ENCODE assay signal across 10 cellular contexts in genomic region chr21:38914531-38915385, GRCh38.
DNase-seq lines count a peak whose midpoint lies in the region; ATAC-seq and TF ChIP-seq lines count a peak whose summit lies in the region.
"Had no signal": no experiment of that assay in that cellular context is flagged by ENCODE, and none has a peak within 500 bp of the region (broad histone marks: within the 10 kb centered on the region; RNA-seq: fewer than 3 reads in every experiment).

No MANE protein-coding gene starts in this region.

- H3K27me3 Mint-ChIP-seq in activated CD4-positive, alpha-beta T cell treated with anti-CD3 and anti-CD28 coated beads, Interleukin-2, amount 10 ng/mL, durations not matched to agents 7 days and 5 days = peaks cover 4% of the 10 kb centered on the region

- CTCF ChIA-PET in activated CD4-positive, alpha-beta T cell treated with anti-CD3 and anti-CD28 coated beads, Interleukin-2, amount 10 ng/mL, durations not matched to agents 7 days and 5 days (lab: Charles Lee) = interaction anchor here (0.7 to 1.6 kb wide), 4 partner anchors 10 to 44 kb away, joined by 3 to 6 read pairs (median 4); no protein-coding TSS in a partner anchor

- no peaks in the 10 kb centered on the region for H3K9me3 Mint-ChIP-seq in activated CD4-positive, alpha-beta T cell treated with anti-CD3 and anti-CD28 coated beads, Interleukin-2, amount 10 ng/mL, durations not matched to agents 7 days and 5 days
- H3K9me3 Mint-ChIP-seq: activated B cell treated with CpG ODN at 0.5 μM for 24 hours, nephron had no signal

- H3K36me3 ChIP-seq in H7 (replicated peaks; ENCODE audit: control insufficient read depth, insufficient read depth, low read length) = no peaks in the 10 kb centered on the region
- H3K36me3 ChIP-seq in esophagus muscularis mucosa = no peaks in the 10 kb centered on the region

- ATAC-seq in HG02678 (IDR thresholded peaks at IDR 0.05; ENCODE audit: unreplicated experiment) = no peak
- ATAC-seq: body of pancreas had no signal

- no peaks in the 10 kb centered on the region for H3K36me3 Mint-ChIP-seq in activated CD4-positive, alpha-beta T cell treated with anti-CD3 and anti-CD28 coated beads, Interleukin-2, amount 10 ng/mL, durations not matched to agents 7 days and 5 days (ENCODE audit: low read depth)

- POLR2A ChIA-PET in activated CD4-positive, alpha-beta T cell treated with anti-CD3 and anti-CD28 coated beads, Interleukin-2, amount 10 ng/mL, durations not matched to agents 7 days and 5 days (lab: Charles Lee) = interaction anchor here (0.5 kb wide), 1 partner anchor 97 kb away, joined by 4 read pairs; no protein-coding TSS in a partner anchor

- peaks cover 33 to 41% (median 37%) of the 10 kb centered on the region in 4 donors for H3K4me1 ChIP-seq in esophagus muscularis mucosa

- H3K4me3 ChIP-seq in H7 (ENCODE audit: insufficient read depth, low read depth, low read length) = no peak overlapping the region
- H3K4me3 ChIP-seq in esophagus muscularis mucosa = no peak overlapping the region
- no peak overlapping the region for H3K4me3 ChIP-seq in skeletal muscle cell (ENCODE audit: low read depth, low read length)
- H3K4me3 ChIP-seq: body of pancreas had no signal

- no peak overlapping the region for H3K4me3 Mint-ChIP-seq in activated CD4-positive, alpha-beta T cell treated with anti-CD3 and anti-CD28 coated beads, Interleukin-2, amount 10 ng/mL, durations not matched to agents 7 days and 5 days
- H3K4me3 Mint-ChIP-seq: activated B cell treated with CpG ODN at 0.5 μM for 24 hours, nephron had no signal

- intact Hi-C loops in esophagus muscularis mucosa (cut with DNase I) = no loop called here

- no peak overlapping the region for H3K27ac Mint-ChIP-seq in activated CD4-positive, alpha-beta T cell treated with anti-CD3 and anti-CD28 coated beads, Interleukin-2, amount 10 ng/mL, durations not matched to agents 7 days and 5 days
- H3K27ac Mint-ChIP-seq: activated B cell treated with CpG ODN at 0.5 μM for 24 hours, nephron had no signal

- TF ChIP-seq POLR2A in esophagus muscularis mucosa (IDR thresholded peaks at IDR 0.05; ENCODE audit: low read depth) = no peak

- DNase-seq in H7 (peak; percentile 47), NCI-H2107 treated with DMSO at 0.1 percent for 48 hours (lab: John Stamatoyannopoulos, UW; ENCODE audit: unreplicated experiment) (peak; percentile 72), esophagus muscularis mucosa (ENCODE audit: extremely low spot score) (no peak), skeletal muscle cell (ENCODE audit: low read depth) (peak; percentile 23), GM19238 (ENCODE audit: insufficient read length, low spot score) (no peak)
- no peak for DNase-seq in activated CD4-positive, alpha-beta T cell treated with anti-CD3 and anti-CD28 coated beads, Interleukin-2, amount 10 ng/mL, durations not matched to agents 7 days and 5 days
- DNase-seq: activated B cell treated with CpG ODN at 0.5 μM for 24 hours, body of pancreas had no signal

- no peaks in the 10 kb centered on the region for H3K9me3 ChIP-seq in esophagus muscularis mucosa
- H3K9me3 ChIP-seq: body of pancreas had no signal

- peak overlapping the region; percentile 46 to 80 (median 71) for H3K27ac ChIP-seq in esophagus muscularis mucosa (replicated peaks in 1 of 4)

- WGBS in esophagus muscularis mucosa = 59% methylated on average over 6 of the region's 10 CpGs

- TF ChIP-seq CTCF in esophagus muscularis mucosa (IDR thresholded peaks at IDR 0.05) = no peak

- H3K27me3 ChIP-seq in H7 (ENCODE audit: control insufficient read depth, insufficient read depth, low read length) (peaks cover 3% of the 10 kb centered on the region), esophagus muscularis mucosa (no peaks in the 10 kb centered on the region)
- H3K27me3 ChIP-seq: body of pancreas had no signal

- TF ChIP-seq EP300 in esophagus muscularis mucosa (IDR thresholded peaks at IDR 0.05) = no peak

- peaks cover 2% of the 10 kb centered on the region for H3K4me1 Mint-ChIP-seq in activated CD4-positive, alpha-beta T cell treated with anti-CD3 and anti-CD28 coated beads, Interleukin-2, amount 10 ng/mL, durations not matched to agents 7 days and 5 days
- H3K4me1 Mint-ChIP-seq: activated B cell treated with CpG ODN at 0.5 μM for 24 hours had no signal

Comparison
In these comparisons a context has a peak if more than half of its experiments do, and no peak if none do; other contexts are left out.
1. DNase-seq: peak in H7 (single experiment), NCI-H2107 treated with DMSO at 0.1 percent for 48 hours (single experiment) and skeletal muscle cell (single experiment); none in esophagus muscularis mucosa (single experiment), GM19238 (single experiment) and activated CD4-positive, alpha-beta T cell treated with anti-CD3 and anti-CD28 coated beads, Interleukin-2, amount 10 ng/mL, durations not matched to agents 7 days and 5 days (single experiment).